Comparison of ENCODE assay signal across 8 cellular contexts in genomic region chr1:161749509-161750407, GRCh38.
DNase-seq lines count a peak whose midpoint lies in the region; ATAC-seq and TF ChIP-seq lines count a peak whose summit lies in the region.

A gene with protein sequence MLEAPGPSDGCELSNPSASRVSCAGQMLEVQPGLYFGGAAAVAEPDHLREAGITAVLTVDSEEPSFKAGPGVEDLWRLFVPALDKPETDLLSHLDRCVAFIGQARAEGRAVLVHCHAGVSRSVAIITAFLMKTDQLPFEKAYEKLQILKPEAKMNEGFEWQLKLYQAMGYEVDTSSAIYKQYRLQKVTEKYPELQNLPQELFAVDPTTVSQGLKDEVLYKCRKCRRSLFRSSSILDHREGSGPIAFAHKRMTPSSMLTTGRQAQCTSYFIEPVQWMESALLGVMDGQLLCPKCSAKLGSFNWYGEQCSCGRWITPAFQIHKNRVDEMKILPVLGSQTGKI (plus strand): TSS chr1:161749786. CDS start chr1:161749802, 16 bp downstream.

- peak within 1 kb of the TSS; percentile 93 for H3K4me3 ChIP-seq in fibroblast of pulmonary artery (replicated peaks; ENCODE audit: low read depth, low read length)

- no peaks in the 10 kb centered on the region for H3K9me3 Mint-ChIP-seq in nephron
- peaks cover 6 to 12% of the 10 kb centered on the region in 2 donors for H3K9me3 Mint-ChIP-seq in stimulated activated naive CD8-positive, alpha-beta T cell treated with anti-CD3 and anti-CD28 coated beads, Interleukin-15, amount 100 ng/mL, for 72 hours

- DNase-seq in ELR (ENCODE audit: low read depth) (peak; percentile 97), GOT3 (lab: John Stamatoyannopoulos, UW) (peak; percentile 81), LoVo (ENCODE audit: low spot score) (peak; percentile 97), SHP77 (lab: John Stamatoyannopoulos, UW) (peak; percentile 96 to 98), fibroblast of pulmonary artery (ENCODE audit: low read depth) (peak; percentile 97)
- peak; percentile 82 for DNase-seq in activated effector memory CD4-positive, alpha-beta T cell treated with Interleukin-2 at 50 U/mL for 16 hours
- DNase-seq in stimulated activated naive CD8-positive, alpha-beta T cell treated with anti-CD3 and anti-CD28 coated beads, Interleukin-15, amount 100 ng/mL, for 72 hours: peak; percentile 89 to 93

- H3K36me3 Mint-ChIP-seq in nephron (ENCODE audit: low read depth): peaks cover 32% of the 10 kb centered on the region

- H3K27me3 Mint-ChIP-seq in nephron (ENCODE audit: low read depth): peaks cover 11% of the 10 kb centered on the region
- peaks cover 16% of the 10 kb centered on the region for H3K27me3 Mint-ChIP-seq in stimulated activated naive CD8-positive, alpha-beta T cell treated with anti-CD3 and anti-CD28 coated beads, Interleukin-15, amount 100 ng/mL, for 72 hours

- ATAC-seq in stimulated activated naive CD8-positive, alpha-beta T cell treated with anti-CD3 and anti-CD28 coated beads, Interleukin-15, amount 100 ng/mL, for 72 hours: peak; percentile 98

- TF ChIP-seq CTCF in fibroblast of pulmonary artery (IDR thresholded peaks at IDR 0.05; ENCODE audit: low read length, missing control alignments) (peak; percentile 20), nephron (IDR thresholded peaks at IDR 0.05; ENCODE audit: unreplicated experiment in 3 of 3) (no peak)

- H3K4me3 Mint-ChIP-seq in nephron: peak within 1 kb of the TSS; percentile 100
- H3K4me3 Mint-ChIP-seq in stimulated activated naive CD8-positive, alpha-beta T cell treated with anti-CD3 and anti-CD28 coated beads, Interleukin-15, amount 100 ng/mL, for 72 hours: peak within 1 kb of the TSS; percentile 100

- peaks cover 19% of the 10 kb centered on the region for H3K4me1 Mint-ChIP-seq in nephron
- peaks cover 69% of the 10 kb centered on the region for H3K4me1 Mint-ChIP-seq in stimulated activated naive CD8-positive, alpha-beta T cell treated with anti-CD3 and anti-CD28 coated beads, Interleukin-15, amount 100 ng/mL, for 72 hours

- peak within 1 kb of the TSS; percentile 99 to 100 (median 99) for H3K27ac Mint-ChIP-seq in nephron
- peak within 1 kb of the TSS; percentile 98 for H3K27ac Mint-ChIP-seq in stimulated activated naive CD8-positive, alpha-beta T cell treated with anti-CD3 and anti-CD28 coated beads, Interleukin-15, amount 100 ng/mL, for 72 hours

Comparison
In these comparisons a context has a peak if more than half of its experiments do, and no peak if none do; other contexts are left out.
1. Peak in every context shown above with its lines: DNase-seq, ATAC-seq and H3K4me3 ChIP-seq.